ENCODE assay signal across 8 cellular contexts in the genomic region with DNA sequence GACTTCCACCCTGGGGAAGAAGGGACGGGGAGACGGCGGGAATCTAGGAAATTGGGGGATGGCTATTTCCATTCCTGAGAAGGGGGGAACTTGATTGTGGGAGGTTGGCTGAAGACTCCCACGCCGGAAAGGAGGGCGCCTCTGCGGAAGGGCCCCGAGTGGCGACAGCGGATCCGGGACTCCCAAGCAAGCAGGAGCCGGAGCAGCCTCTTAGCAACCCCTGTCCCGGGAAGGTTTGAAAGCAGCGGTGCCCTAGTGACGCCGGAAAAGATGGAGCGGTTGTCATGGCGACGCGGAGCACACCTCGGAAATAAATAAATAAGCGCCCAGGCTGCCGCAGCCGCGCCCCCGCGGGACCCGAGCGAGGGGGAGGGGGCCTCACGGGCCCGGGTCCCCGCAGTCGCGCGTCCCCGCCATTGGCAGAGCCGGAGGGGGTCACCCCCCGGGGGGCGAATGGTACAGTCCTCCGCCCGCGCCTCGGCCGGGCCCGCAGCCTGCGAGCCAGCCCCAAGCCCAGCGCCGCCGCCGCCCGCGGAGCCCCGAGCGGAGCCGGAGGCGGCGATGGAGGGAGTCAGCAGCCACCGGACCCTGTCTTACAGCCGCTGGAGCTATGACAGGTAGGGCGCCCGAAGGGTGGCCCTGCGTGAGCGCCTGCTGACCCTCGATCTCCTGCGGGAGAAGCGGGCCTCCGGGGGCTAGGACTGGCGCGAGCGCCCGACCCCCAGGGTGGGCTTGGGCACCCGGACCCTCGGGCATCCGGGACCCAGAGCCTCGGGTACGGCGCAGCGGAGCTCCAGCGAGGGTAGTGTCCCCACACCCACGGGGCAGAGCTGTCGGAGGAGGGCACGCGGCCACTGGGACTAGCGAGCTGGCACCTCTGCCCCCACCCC. TPM values are rescaled to one million over a fixed set of nuclear protein-coding genes. Genes with fewer than 3 reads are reported as not detected.
DNase-seq lines count a peak whose midpoint lies in the region; ATAC-seq and TF ChIP-seq lines count a peak whose summit lies in the region.

No MANE protein-coding gene starts in this region.

- ATAC-seq in GM18498 (IDR thresholded peaks at IDR 0.05; ENCODE audit: unreplicated experiment) (peak; percentile 63), HG03108 (IDR thresholded peaks at IDR 0.05; ENCODE audit: unreplicated experiment) (no peak), GM21390 (IDR thresholded peaks at IDR 0.05; ENCODE audit: unreplicated experiment) (no peak)

- H3K27ac Mint-ChIP-seq in mesothelial cell of epicardium: no peak overlapping the region

- no peaks in the 10 kb centered on the region for H3K36me3 Mint-ChIP-seq in mesothelial cell of epicardium

- no peaks in the 10 kb centered on the region for H3K9me3 Mint-ChIP-seq in mesothelial cell of epicardium

- DNase-seq in NCI-H2196 (lab: John Stamatoyannopoulos, UW; ENCODE audit: unreplicated experiment): peak; percentile 74
- DNase-seq in activated T-cell treated with anti-CD3 and anti-CD28 coated beads, Interleukin-2, amount 50 U/mL, for 1 hour: peak; percentile 78
- DNase-seq in epithelial cell of proximal tubule (ENCODE audit: low read depth): no peak
- peak; percentile 46 to 70 for DNase-seq in mesothelial cell of epicardium (ENCODE audit: low spot score in 2 of 2, unreplicated experiment in 2 of 2)
- DNase-seq in stimulated activated CD8-positive, alpha-beta memory T cell treated with anti-CD3 and anti-CD28 coated beads, Interleukin-15, amount 100 ng/mL, for 1 hour (ENCODE audit: low read depth): peak; percentile 44

- H3K4me3 ChIP-seq in epithelial cell of proximal tubule (ENCODE audit: low read depth, low read length): peak overlapping the region; percentile 53

- TF ChIP-seq CTCF in epithelial cell of proximal tubule (conservative IDR thresholded peaks at IDR 0.05; ENCODE audit: low read depth, low read length): no peak
- TF ChIP-seq CTCF in mesothelial cell of epicardium (IDR thresholded peaks at IDR 0.05; ENCODE audit: unreplicated experiment): no peak

- H3K4me1 Mint-ChIP-seq in mesothelial cell of epicardium: peaks cover 13% of the 10 kb centered on the region

- H3K4me3 Mint-ChIP-seq in mesothelial cell of epicardium: peak overlapping the region; percentile 65

- peaks cover 72% of the 10 kb centered on the region for H3K27me3 Mint-ChIP-seq in mesothelial cell of epicardium (ENCODE audit: low read depth)

RNA-seq across cellular contexts. Expression of gene EIF3F, which starts 31.9 kb away (rescaled TPM):
- total RNA-seq in epithelial cell of proximal tubule (306 and 357 TPM in 2 replicates), mesothelial cell of epicardium (357 to 369 TPM (median 366 TPM) in 3 replicates)

RNA-seq across cellular contexts. Expression of gene NLRP10, which starts 53.7 kb away (rescaled TPM):
- not detected in 2 replicates for total RNA-seq in epithelial cell of proximal tubule
- not detected in 3 replicates for total RNA-seq in mesothelial cell of epicardium
